18 cellular contexts compared by ENCODE assay signal in genomic region chr2:152132321-152132720, GRCh38.
"Had no signal": no experiment of that assay in that cellular context is flagged by ENCODE, and none has a peak within 500 bp of the region (broad histone marks: within the 10 kb centered on the region; RNA-seq: fewer than 3 reads in every experiment).

No MANE protein-coding gene starts in this region.

- H3K36me3 ChIP-seq: adrenal gland, brain microvascular endothelial cell, SJCRH30 had no signal

- H3K4me1 ChIP-seq: psoas muscle, SJCRH30, upper lobe of left lung had no signal

- H3K9me3 ChIP-seq: esophagus squamous epithelium, psoas muscle, SJCRH30, upper lobe of left lung had no signal

- H3K4me3 ChIP-seq: adrenal gland, esophagus squamous epithelium, lung, psoas muscle, SJCRH30, upper lobe of left lung had no signal

- ATAC-seq: left cardiac atrium; naive thymus-derived CD8-positive, alpha-beta T cell; psoas muscle; sciatic nerve; WTC11 had no signal

- H3K27ac ChIP-seq: adrenal gland, brain microvascular endothelial cell, esophagus squamous epithelium, psoas muscle, SJCRH30, upper lobe of left lung had no signal

- H3K27me3 ChIP-seq: adrenal gland, brain microvascular endothelial cell, esophagus squamous epithelium, SJCRH30, upper lobe of left lung had no signal

- DNase-seq: activated CD4-positive, alpha-beta T cell treated with anti-CD3 and anti-CD28 coated beads, Interleukin-2, amount 10 ng/mL, durations not matched to agents 24 days and 14 days; activated naive CD4-positive, alpha-beta T cell treated with anti-CD3 and anti-CD28 coated beads, Interleukin-2, amount 10 ng/mL, durations not matched to agents 7 days and 5 days; adrenal gland; brain microvascular endothelial cell; esophagus squamous epithelium; left cardiac atrium; naive thymus-derived CD8-positive, alpha-beta T cell; psoas muscle; SJCRH30; stimulated activated CD4-positive, alpha-beta T cell treated with anti-CD3 and anti-CD28 coated beads, Interleukin-2, amount 100 ng/mL, for 24 hours; stimulated activated naive CD4-positive, alpha-beta T cell; substantia nigra; SW 1271; T1000; upper lobe of left lung had no signal
